1 cellular context compared by ENCODE assay signal in genomic region chr20:63982937-63983336, GRCh38.
TF ChIP-seq lines count a peak whose summit lies in the region.

No MANE protein-coding gene starts in this region.

TF ChIP-seq in GM12878, 131 proteins besides CTCF, POLR2A, EP300 and RAD21:
- TF ChIP-seq LARP7 (IDR thresholded peaks at IDR 0.05) (no peak), SMAD1 (IDR thresholded peaks at IDR 0.05; ENCODE audit: low read depth, partially characterized antibody) (no peak), NFXL1 (IDR thresholded peaks at IDR 0.05; ENCODE audit: borderline replicate concordance) (no peak), RELA (IDR thresholded peaks at IDR 0.05; ENCODE audit: borderline replicate concordance, partially characterized antibody) (no peak), ZNF622 (IDR thresholded peaks at IDR 0.05) (no peak), RCOR1 (conservative IDR thresholded peaks at IDR 0.05; ENCODE audit: low read depth, low read length) (no peak), KDM1A (IDR thresholded peaks at IDR 0.05; ENCODE audit: borderline replicate concordance) (no peak), WRNIP1 (IDR thresholded peaks at IDR 0.05; ENCODE audit: borderline replicate concordance, low read depth, low read length) (no peak), RFX5 (IDR thresholded peaks at IDR 0.05; ENCODE audit: low read depth, low read length) (no peak), ASH2L (IDR thresholded peaks at IDR 0.05; ENCODE audit: borderline replicate concordance, low read depth) (no peak), ZNF207 (IDR thresholded peaks at IDR 0.05; ENCODE audit: borderline replicate concordance) (no peak), TBL1XR1 (IDR thresholded peaks at IDR 0.05; ENCODE audit: low read depth, low read length) (no peak), IRF4 (IDR thresholded peaks at IDR 0.05; ENCODE audit: low read depth, low read length) (no peak), GABPA (IDR thresholded peaks at IDR 0.05; ENCODE audit: low read depth) (no peak)
- TF ChIP-seq, protein P1, sequence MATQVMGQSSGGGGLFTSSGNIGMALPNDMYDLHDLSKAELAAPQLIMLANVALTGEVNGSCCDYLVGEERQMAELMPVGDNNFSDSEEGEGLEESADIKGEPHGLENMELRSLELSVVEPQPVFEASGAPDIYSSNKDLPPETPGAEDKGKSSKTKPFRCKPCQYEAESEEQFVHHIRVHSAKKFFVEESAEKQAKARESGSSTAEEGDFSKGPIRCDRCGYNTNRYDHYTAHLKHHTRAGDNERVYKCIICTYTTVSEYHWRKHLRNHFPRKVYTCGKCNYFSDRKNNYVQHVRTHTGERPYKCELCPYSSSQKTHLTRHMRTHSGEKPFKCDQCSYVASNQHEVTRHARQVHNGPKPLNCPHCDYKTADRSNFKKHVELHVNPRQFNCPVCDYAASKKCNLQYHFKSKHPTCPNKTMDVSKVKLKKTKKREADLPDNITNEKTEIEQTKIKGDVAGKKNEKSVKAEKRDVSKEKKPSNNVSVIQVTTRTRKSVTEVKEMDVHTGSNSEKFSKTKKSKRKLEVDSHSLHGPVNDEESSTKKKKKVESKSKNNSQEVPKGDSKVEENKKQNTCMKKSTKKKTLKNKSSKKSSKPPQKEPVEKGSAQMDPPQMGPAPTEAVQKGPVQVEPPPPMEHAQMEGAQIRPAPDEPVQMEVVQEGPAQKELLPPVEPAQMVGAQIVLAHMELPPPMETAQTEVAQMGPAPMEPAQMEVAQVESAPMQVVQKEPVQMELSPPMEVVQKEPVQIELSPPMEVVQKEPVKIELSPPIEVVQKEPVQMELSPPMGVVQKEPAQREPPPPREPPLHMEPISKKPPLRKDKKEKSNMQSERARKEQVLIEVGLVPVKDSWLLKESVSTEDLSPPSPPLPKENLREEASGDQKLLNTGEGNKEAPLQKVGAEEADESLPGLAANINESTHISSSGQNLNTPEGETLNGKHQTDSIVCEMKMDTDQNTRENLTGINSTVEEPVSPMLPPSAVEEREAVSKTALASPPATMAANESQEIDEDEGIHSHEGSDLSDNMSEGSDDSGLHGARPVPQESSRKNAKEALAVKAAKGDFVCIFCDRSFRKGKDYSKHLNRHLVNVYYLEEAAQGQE (IDR thresholded peaks at IDR 0.05; ENCODE audit: low read depth, low read length) = no peak
- TF ChIP-seq, protein P2, sequence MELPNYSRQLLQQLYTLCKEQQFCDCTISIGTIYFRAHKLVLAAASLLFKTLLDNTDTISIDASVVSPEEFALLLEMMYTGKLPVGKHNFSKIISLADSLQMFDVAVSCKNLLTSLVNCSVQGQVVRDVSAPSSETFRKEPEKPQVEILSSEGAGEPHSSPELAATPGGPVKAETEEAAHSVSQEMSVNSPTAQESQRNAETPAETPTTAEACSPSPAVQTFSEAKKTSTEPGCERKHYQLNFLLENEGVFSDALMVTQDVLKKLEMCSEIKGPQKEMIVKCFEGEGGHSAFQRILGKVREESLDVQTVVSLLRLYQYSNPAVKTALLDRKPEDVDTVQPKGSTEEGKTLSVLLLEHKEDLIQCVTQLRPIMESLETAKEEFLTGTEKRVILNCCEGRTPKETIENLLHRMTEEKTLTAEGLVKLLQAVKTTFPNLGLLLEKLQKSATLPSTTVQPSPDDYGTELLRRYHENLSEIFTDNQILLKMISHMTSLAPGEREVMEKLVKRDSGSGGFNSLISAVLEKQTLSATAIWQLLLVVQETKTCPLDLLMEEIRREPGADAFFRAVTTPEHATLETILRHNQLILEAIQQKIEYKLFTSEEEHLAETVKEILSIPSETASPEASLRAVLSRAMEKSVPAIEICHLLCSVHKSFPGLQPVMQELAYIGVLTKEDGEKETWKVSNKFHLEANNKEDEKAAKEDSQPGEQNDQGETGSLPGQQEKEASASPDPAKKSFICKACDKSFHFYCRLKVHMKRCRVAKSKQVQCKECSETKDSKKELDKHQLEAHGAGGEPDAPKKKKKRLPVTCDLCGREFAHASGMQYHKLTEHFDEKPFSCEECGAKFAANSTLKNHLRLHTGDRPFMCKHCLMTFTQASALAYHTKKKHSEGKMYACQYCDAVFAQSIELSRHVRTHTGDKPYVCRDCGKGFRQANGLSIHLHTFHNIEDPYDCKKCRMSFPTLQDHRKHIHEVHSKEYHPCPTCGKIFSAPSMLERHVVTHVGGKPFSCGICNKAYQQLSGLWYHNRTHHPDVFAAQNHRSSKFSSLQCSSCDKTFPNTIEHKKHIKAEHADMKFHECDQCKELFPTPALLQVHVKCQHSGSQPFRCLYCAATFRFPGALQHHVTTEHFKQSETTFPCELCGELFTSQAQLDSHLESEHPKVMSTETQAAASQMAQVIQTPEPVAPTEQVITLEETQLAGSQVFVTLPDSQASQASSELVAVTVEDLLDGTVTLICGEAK (IDR thresholded peaks at IDR 0.05; ENCODE audit: borderline replicate concordance) = no peak
